Comparison of ENCODE assay signal across 8 cellular contexts in genomic region chr10:79826496-79827215, GRCh38. TPM values are rescaled to one million over a fixed set of nuclear protein-coding genes. Genes with fewer than 3 reads are reported as not detected.
A peak's percentile ranks its signal among the peaks of the same experiment; 100 is the strongest.
DNase-seq lines count a peak whose midpoint lies in the region; TF ChIP-seq lines count a peak whose summit lies in the region.
"Not testable (repeated sequence)": the region's sequence is repeated elsewhere in the genome, so short reads cannot be mapped to it uniquely, and the experiment has no call there.

NUTM2E (plus strand) TSS chr10:79826739; CDS start chr10:79841741, 15,002 bp downstream.

- H3K4me1 Mint-ChIP-seq in HFFc6 (ENCODE audit: low read depth), result peaks cover 22% of the 10 kb centered on the region

- H3K27me3 Mint-ChIP-seq in HFFc6 (ENCODE audit: insufficient read depth), result not testable (repeated sequence)

- peak within 1 kb of the TSS; percentile 78 for H3K9ac ChIP-seq in adipocyte (ENCODE audit: low read length)

- peak within 1 kb of the TSS; percentile 94 for H3K4me3 Mint-ChIP-seq in HFFc6

- TF ChIP-seq EP300 in ovary (IDR thresholded peaks at IDR 0.05), result not testable (repeated sequence)

- not testable (repeated sequence) for H3K27me3 ChIP-seq in MG63; adipocyte (replicated peaks; ENCODE audit: control insufficient read depth, insufficient read depth, low read length); cardiac muscle cell; ovary

- peak within 1 kb of the TSS; percentile 84 for H3K27ac Mint-ChIP-seq in HFFc6

- H3K9me3 ChIP-seq in MG63; adipocyte (ENCODE audit: control insufficient read depth, low read length); cardiac muscle cell (ENCODE audit: low read depth); ovary: not testable (repeated sequence)

- TF ChIP-seq CTCF in HFFc6 (IDR thresholded peaks at IDR 0.05); cardiac muscle cell (IDR thresholded peaks at IDR 0.05; ENCODE audit: low read depth, low read length); ovary (IDR thresholded peaks at IDR 0.05): not testable (repeated sequence)

- not testable (repeated sequence) for H3K36me3 Mint-ChIP-seq in HFFc6 (ENCODE audit: low read depth)

- peak within 1 kb of the TSS; percentile 92 for H3K27ac ChIP-seq in cardiac muscle cell
- H3K27ac ChIP-seq in ovary, result peak within 1 kb of the TSS; percentile 75 to 80

- 0% methylated on average over 6 to 57 of the region's 78 CpGs for WGBS in ovary, 3 donors

- DNase-seq in HFFc6 (peak; percentile 89), MG63 (peak; percentile 86), SW480 (ENCODE audit: low spot score) (peak; percentile 78), adipocyte (ENCODE audit: low read depth) (peak; percentile 70), cardiac muscle cell (ENCODE audit: low read depth in 1 of 2, low spot score in 1 of 2) (peak; percentile 45 to 81), ovary (peak; percentile 73 to 85 (median 82)), superior temporal gyrus (ENCODE audit: extremely low spot score) (peak; percentile 74)

- H3K4me3 ChIP-seq in GM08714 (ENCODE audit: low read length) (peak within 1 kb of the TSS; percentile 75), MG63 (peak within 1 kb of the TSS; percentile 75), adipocyte (ENCODE audit: low read length) (peak within 1 kb of the TSS; percentile 79), cardiac muscle cell (peak within 1 kb of the TSS; percentile 32), ovary (peak within 1 kb of the TSS; percentile 62)

- H3K36me3 ChIP-seq in MG63; adipocyte (ENCODE audit: control insufficient read depth, insufficient read depth, low read length, severe bottlenecking); cardiac muscle cell; ovary: not testable (repeated sequence)

- peak; percentile 58 for TF ChIP-seq POLR2A in ovary (IDR thresholded peaks at IDR 0.05)

- not testable (repeated sequence) for H3K9me3 Mint-ChIP-seq in HFFc6

- intact Hi-C loops in ovary (cut with DNase I), result not testable (repeated sequence)

- not testable (repeated sequence) for H3K4me1 ChIP-seq in adipocyte (ENCODE audit: control insufficient read depth, insufficient read depth, low read length); cardiac muscle cell (ENCODE audit: low read depth); ovary (ENCODE audit: insufficient read depth)

RNA-seq across cellular contexts. Expression of gene NUTM2E, which starts in this region (rescaled TPM):
- not detected for total RNA-seq in HFFc6 (2021; fragmentation: NEBNext Ultra II Directional; extraction: Animal tissue kit (Norgen Biotek cat#: 25700))
- total RNA-seq in MG63 (2014; rRNA removed; shearing (Covaris generic); ENCODE audit: low replicate concordance), result not detected in 2 replicates
- total RNA-seq in cardiac muscle cell (0.07 TPM in 1 of 2 replicates, not detected in the other), ovary (under 1 TPM in 4 of 7 donors, not detected in 3; 0.12 to 0.31 (median 0.26) TPM)
- polyA plus RNA-seq in cardiac muscle cell (not detected in 2 replicates), ovary (under 1 TPM; 0.30 to 0.53 TPM)

Comparison
In these comparisons a context has a peak if more than half of its experiments do, and no peak if none do; other contexts are left out.
1. Peak in every context shown above with its lines: DNase-seq, H3K4me3 ChIP-seq and H3K27ac ChIP-seq.
2. Peak in DNase-seq in HFFc6; RNA of the gene not detected or under 1 TPM.
3. Peak in DNase-seq and H3K4me3 ChIP-seq in MG63; RNA of the gene not detected or under 1 TPM.
4. Peak in DNase-seq, H3K4me3 ChIP-seq and H3K27ac ChIP-seq in cardiac muscle cell; RNA of the gene not detected or under 1 TPM.
5. Peak in DNase-seq, H3K4me3 ChIP-seq and H3K27ac ChIP-seq in ovary; RNA of the gene not detected or under 1 TPM.